1 cellular context compared by ENCODE assay signal in genomic region chr5:82396871-82397514, GRCh38.
TF ChIP-seq lines count a peak whose summit lies in the region.

No MANE protein-coding gene starts in this region.

TF ChIP-seq in K562, 482 proteins besides CTCF, POLR2A, EP300 and RAD21 (continued from another document and continues in another):
- peak in 1 of 2 experiments; percentile 37; a peak in 1 of 4 replicates for TF ChIP-seq MNT (conservative IDR thresholded peaks at IDR 0.05)
- TF ChIP-seq RCOR1 (IDR thresholded peaks at IDR 0.05; ENCODE audit: borderline replicate concordance in 1 of 2, low read depth in 2 of 2, low read length in 2 of 2) = peak in 1 of 2 experiments; percentile 67; a peak in 2 of 4 replicates
- TF ChIP-seq MYC (IDR thresholded peaks at IDR 0.05; ENCODE audit: low read depth, low read length) = peak; percentile 81
- no peak for TF ChIP-seq MYC (CRISPR knock-in tag; IDR thresholded peaks at IDR 0.05; ENCODE audit: borderline replicate concordance, low read depth)
- TF ChIP-seq PATZ1 (CRISPR knock-in tag; IDR thresholded peaks at IDR 0.05; ENCODE audit: borderline replicate concordance) = no peak
- no peak for TF ChIP-seq XRCC4 (IDR thresholded peaks at IDR 0.05; ENCODE audit: extremely low read depth, insufficient read depth, insufficient read length)
- TF ChIP-seq PKNOX1 (IDR thresholded peaks at IDR 0.05) = peak; percentile 38; the same call in 1 of the 2 replicates
- no peak for TF ChIP-seq STAT5A (IDR thresholded peaks at IDR 0.05; ENCODE audit: borderline replicate concordance, low read length)
- TF ChIP-seq ZNF639 (CRISPR knock-in tag; conservative IDR thresholded peaks at IDR 0.05 in 1 of 2, IDR thresholded peaks at IDR 0.05 in 1 of 2) = no peak
- peak; percentile 36; the same call in 1 of the 2 replicates for TF ChIP-seq ARID1B (IDR thresholded peaks at IDR 0.05)
- TF ChIP-seq FOXA1 (IDR thresholded peaks at IDR 0.05; ENCODE audit: borderline replicate concordance) = no peak
- TF ChIP-seq TFAP4 (CRISPR knock-in tag; IDR thresholded peaks at IDR 0.05; ENCODE audit: borderline replicate concordance) = no peak
- TF ChIP-seq PCBP2 (IDR thresholded peaks at IDR 0.05; ENCODE audit: low read depth, low read length, poor library complexity, severe bottlenecking) = no peak
- no peak for TF ChIP-seq POLR2H (tag; IDR thresholded peaks at IDR 0.05; ENCODE audit: low read depth)
- no peak for TF ChIP-seq BRD9 (IDR thresholded peaks at IDR 0.05; ENCODE audit: low read depth, partially characterized antibody)
- TF ChIP-seq SIRT6 (IDR thresholded peaks at IDR 0.05; ENCODE audit: low read depth, low read length) = no peak
- no peak for TF ChIP-seq RAD51 (IDR thresholded peaks at IDR 0.05; ENCODE audit: borderline replicate concordance, low read depth)
- no peak for TF ChIP-seq ZNF184 (CRISPR knock-in tag; IDR thresholded peaks at IDR 0.05)
- no peak for TF ChIP-seq ZNF311 (CRISPR knock-in tag; IDR thresholded peaks at IDR 0.05)
- TF ChIP-seq ZNF695 (CRISPR knock-in tag; IDR thresholded peaks at IDR 0.05) = no peak
- no peak for TF ChIP-seq TSC22D4 (tag; IDR thresholded peaks at IDR 0.05)
- TF ChIP-seq NR0B1 (IDR thresholded peaks at IDR 0.05; ENCODE audit: partially characterized antibody) = no peak
- no peak for TF ChIP-seq HMG20A (CRISPR knock-in tag; conservative IDR thresholded peaks at IDR 0.05)
- no peak for TF ChIP-seq HINFP (tag; conservative IDR thresholded peaks at IDR 0.05; ENCODE audit: low read depth)
- TF ChIP-seq ZNF408 (CRISPR knock-in tag; IDR thresholded peaks at IDR 0.05; ENCODE audit: low read depth) = no peak
- no peak for TF ChIP-seq ZBTB1 (CRISPR knock-in tag; IDR thresholded peaks at IDR 0.05; ENCODE audit: borderline replicate concordance, low read depth)
- TF ChIP-seq JUND (IDR thresholded peaks at IDR 0.05; ENCODE audit: borderline replicate concordance, low read depth, low read length) = peak; percentile 47; the same call in 1 of the 2 replicates
- TF ChIP-seq JUND (tag; IDR thresholded peaks at IDR 0.05; ENCODE audit: borderline replicate concordance, low read depth, low read length) = peak; percentile 61; the same call in 1 of the 3 replicates
- TF ChIP-seq TAF9B (IDR thresholded peaks at IDR 0.05; ENCODE audit: partially characterized antibody) = no peak
- TF ChIP-seq CHD4 (IDR thresholded peaks at IDR 0.05; ENCODE audit: insufficient read depth, insufficient replicate concordance, low read depth, low read length, poor library complexity, severe bottlenecking) = no peak
- no peak for TF ChIP-seq CHCHD3 (CRISPR knock-in tag; IDR thresholded peaks at IDR 0.05)
- TF ChIP-seq SLC30A9 (CRISPR knock-in tag; IDR thresholded peaks at IDR 0.05) = no peak
- no peak for TF ChIP-seq MIER1 (IDR thresholded peaks at IDR 0.05; ENCODE audit: low read depth)
- no peak for TF ChIP-seq PRPF4 (IDR thresholded peaks at IDR 0.05; ENCODE audit: insufficient read depth, low read depth, low read length, poor library complexity, severe bottlenecking)
- TF ChIP-seq HOMEZ (CRISPR knock-in tag; IDR thresholded peaks at IDR 0.05) = no peak
- TF ChIP-seq ZNF280B (CRISPR knock-in tag; IDR thresholded peaks at IDR 0.05) = no peak
- TF ChIP-seq POLR2AphosphoS2 (IDR thresholded peaks at IDR 0.05; ENCODE audit: low read length) = no peak
- no peak for TF ChIP-seq C11orf30 (IDR thresholded peaks at IDR 0.05; ENCODE audit: low read depth)
- no peak for TF ChIP-seq ESRRB (CRISPR knock-in tag; IDR thresholded peaks at IDR 0.05; ENCODE audit: borderline replicate concordance)
- no peak for TF ChIP-seq ZNF76 (CRISPR knock-in tag; IDR thresholded peaks at IDR 0.05; ENCODE audit: borderline replicate concordance)
- no peak for TF ChIP-seq THRA (IDR thresholded peaks at IDR 0.05)
- peak; percentile 43; the same call in 1 of the 2 replicates for TF ChIP-seq GATA2 (CRISPR knock-in tag; IDR thresholded peaks at IDR 0.05)
- TF ChIP-seq PURB (CRISPR knock-in tag; IDR thresholded peaks at IDR 0.05; ENCODE audit: low read depth) = no peak
- TF ChIP-seq ZNF766 (CRISPR knock-in tag; conservative IDR thresholded peaks at IDR 0.05) = no peak
- TF ChIP-seq SFPQ (IDR thresholded peaks at IDR 0.05; ENCODE audit: low read depth, low read length) = no peak
